Comparison of ENCODE assay signal across 1 cellular context in the genomic region with DNA sequence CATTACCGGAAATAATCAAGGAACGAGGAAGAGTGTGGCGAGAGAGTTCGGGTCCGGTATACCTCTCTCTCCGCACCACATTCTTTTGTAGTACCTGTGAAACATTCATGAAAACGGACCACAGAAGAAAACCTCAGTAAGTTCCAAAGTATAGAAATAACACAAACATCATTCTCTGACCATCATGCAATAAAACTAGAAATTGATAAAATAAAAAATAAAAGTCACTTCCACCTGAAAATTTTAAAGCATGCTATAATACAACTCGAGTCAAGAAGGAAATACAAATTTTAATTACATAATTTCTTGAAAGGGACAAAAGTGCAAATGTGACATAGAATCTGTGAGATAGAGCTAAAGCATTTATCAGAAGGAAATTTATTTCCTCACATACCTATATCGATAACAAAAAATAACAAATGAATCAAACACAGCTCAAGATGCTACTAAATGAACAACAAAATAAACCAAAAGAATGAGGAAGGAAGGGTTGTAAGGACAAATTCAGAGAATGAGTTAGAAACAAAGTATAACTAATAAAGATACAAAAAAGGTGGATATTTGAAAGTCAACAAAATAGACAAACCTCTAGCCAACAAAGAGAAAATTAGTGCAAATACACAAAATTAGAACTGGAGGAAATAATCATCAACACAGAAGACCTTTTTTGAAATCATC.
TF ChIP-seq lines count a peak whose summit lies in the region.

No MANE protein-coding gene starts in this region.

TF ChIP-seq in GM12878, 131 proteins besides CTCF, POLR2A, EP300 and RAD21 (continued from another document):
- TF ChIP-seq, protein P1, sequence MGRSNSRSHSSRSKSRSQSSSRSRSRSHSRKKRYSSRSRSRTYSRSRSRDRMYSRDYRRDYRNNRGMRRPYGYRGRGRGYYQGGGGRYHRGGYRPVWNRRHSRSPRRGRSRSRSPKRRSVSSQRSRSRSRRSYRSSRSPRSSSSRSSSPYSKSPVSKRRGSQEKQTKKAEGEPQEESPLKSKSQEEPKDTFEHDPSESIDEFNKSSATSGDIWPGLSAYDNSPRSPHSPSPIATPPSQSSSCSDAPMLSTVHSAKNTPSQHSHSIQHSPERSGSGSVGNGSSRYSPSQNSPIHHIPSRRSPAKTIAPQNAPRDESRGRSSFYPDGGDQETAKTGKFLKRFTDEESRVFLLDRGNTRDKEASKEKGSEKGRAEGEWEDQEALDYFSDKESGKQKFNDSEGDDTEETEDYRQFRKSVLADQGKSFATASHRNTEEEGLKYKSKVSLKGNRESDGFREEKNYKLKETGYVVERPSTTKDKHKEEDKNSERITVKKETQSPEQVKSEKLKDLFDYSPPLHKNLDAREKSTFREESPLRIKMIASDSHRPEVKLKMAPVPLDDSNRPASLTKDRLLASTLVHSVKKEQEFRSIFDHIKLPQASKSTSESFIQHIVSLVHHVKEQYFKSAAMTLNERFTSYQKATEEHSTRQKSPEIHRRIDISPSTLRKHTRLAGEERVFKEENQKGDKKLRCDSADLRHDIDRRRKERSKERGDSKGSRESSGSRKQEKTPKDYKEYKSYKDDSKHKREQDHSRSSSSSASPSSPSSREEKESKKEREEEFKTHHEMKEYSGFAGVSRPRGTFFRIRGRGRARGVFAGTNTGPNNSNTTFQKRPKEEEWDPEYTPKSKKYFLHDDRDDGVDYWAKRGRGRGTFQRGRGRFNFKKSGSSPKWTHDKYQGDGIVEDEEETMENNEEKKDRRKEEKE (IDR thresholded peaks at IDR 0.05), result no peak
- TF ChIP-seq EZH2 (IDR thresholded peaks at IDR 0.05; ENCODE audit: borderline replicate concordance, control insufficient read depth, low read depth, low read length) (no peak), TCF12 (IDR thresholded peaks at IDR 0.05; ENCODE audit: low read depth, low read length) (no peak), NR2C2 (IDR thresholded peaks at IDR 0.05; ENCODE audit: borderline replicate concordance, control insufficient read depth, insufficient read length, low read depth) (no peak), MTA2 (IDR thresholded peaks at IDR 0.05; ENCODE audit: low read depth) (no peak), WRNIP1 (IDR thresholded peaks at IDR 0.05; ENCODE audit: borderline replicate concordance, low read depth, low read length) (no peak), KDM1A (IDR thresholded peaks at IDR 0.05; ENCODE audit: borderline replicate concordance) (no peak)
- TF ChIP-seq, protein P2, sequence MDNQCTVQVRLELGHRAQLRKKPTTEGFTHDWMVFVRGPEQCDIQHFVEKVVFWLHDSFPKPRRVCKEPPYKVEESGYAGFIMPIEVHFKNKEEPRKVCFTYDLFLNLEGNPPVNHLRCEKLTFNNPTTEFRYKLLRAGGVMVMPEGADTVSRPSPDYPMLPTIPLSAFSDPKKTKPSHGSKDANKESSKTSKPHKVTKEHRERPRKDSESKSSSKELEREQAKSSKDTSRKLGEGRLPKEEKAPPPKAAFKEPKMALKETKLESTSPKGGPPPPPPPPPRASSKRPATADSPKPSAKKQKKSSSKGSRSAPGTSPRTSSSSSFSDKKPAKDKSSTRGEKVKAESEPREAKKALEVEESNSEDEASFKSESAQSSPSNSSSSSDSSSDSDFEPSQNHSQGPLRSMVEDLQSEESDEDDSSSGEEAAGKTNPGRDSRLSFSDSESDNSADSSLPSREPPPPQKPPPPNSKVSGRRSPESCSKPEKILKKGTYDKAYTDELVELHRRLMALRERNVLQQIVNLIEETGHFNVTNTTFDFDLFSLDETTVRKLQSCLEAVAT (IDR thresholded peaks at IDR 0.05), result no peak
- TF ChIP-seq, protein P3, sequence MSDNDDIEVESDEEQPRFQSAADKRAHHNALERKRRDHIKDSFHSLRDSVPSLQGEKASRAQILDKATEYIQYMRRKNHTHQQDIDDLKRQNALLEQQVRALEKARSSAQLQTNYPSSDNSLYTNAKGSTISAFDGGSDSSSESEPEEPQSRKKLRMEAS (IDR thresholded peaks at IDR 0.05; ENCODE audit: low read depth, low read length), result no peak
- TF ChIP-seq, protein P4, sequence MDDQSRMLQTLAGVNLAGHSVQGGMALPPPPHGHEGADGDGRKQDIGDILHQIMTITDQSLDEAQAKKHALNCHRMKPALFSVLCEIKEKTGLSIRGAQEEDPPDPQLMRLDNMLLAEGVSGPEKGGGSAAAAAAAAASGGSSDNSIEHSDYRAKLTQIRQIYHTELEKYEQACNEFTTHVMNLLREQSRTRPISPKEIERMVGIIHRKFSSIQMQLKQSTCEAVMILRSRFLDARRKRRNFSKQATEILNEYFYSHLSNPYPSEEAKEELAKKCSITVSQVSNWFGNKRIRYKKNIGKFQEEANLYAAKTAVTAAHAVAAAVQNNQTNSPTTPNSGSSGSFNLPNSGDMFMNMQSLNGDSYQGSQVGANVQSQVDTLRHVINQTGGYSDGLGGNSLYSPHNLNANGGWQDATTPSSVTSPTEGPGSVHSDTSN (IDR thresholded peaks at IDR 0.05; ENCODE audit: insufficient replicate concordance, low read depth, low read length), result no peak
TF ChIP-seq in GM12878: peak in this region for 0.
